ENCODE assay signal across 2 cellular contexts in the genomic region with DNA sequence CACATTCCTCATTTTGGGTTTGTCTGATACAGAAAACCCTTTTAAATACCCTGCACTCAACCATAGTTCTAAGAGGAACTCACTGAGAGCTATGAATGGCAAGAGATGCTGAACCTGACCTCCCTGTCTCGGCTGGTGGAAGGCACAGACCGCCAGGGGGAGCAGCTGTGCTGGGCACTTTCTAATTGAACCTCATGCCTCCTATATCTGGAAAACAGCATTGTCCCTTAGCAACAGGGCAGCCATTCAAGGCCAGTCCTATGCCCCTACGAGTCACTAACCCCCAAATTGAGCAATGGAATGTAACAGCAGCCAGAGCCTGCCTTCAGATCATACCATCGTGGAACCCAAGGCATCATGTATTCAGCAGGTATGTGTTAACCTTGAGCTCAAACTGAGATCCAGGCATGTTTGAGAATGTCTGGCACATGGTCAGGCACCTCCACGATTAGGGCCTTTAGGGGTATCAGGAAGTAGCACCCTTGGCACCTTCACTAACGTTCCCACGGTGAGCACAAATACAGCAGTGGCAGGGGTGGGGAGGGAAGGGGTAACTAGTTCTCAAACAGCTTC.
A peak's percentile ranks its signal among the peaks of the same experiment; 100 is the strongest.
TF ChIP-seq lines count a peak whose summit lies in the region.

No MANE protein-coding gene starts in this region.

TF ChIP-seq in WTC11, 78 proteins besides CTCF, POLR2A, EP300 and RAD21:
- TF ChIP-seq ZBTB43 (CRISPR knock-in tag; IDR thresholded peaks at IDR 0.05) (no peak), GTF2I (CRISPR knock-in tag; conservative IDR thresholded peaks at IDR 0.05) (no peak)
TF ChIP-seq in WTC11: peak in this region for 0.

TF ChIP-seq in HepG2, 621 proteins besides CTCF, POLR2A, EP300 and RAD21 (continues in another document):
- no peak for TF ChIP-seq USF2 (IDR thresholded peaks at IDR 0.05; ENCODE audit: low read depth, low read length)
- no peak for TF ChIP-seq USF2 (CRISPR knock-in tag; IDR thresholded peaks at IDR 0.05; ENCODE audit: borderline replicate concordance)
- no peak for TF ChIP-seq SNRNP70 (IDR thresholded peaks at IDR 0.05; ENCODE audit: low read depth, low read length)
- TF ChIP-seq ZBTB46 (CRISPR knock-in tag; IDR thresholded peaks at IDR 0.05; ENCODE audit: borderline replicate concordance): no peak
- TF ChIP-seq ZNF333 (CRISPR knock-in tag; IDR thresholded peaks at IDR 0.05; ENCODE audit: borderline replicate concordance): no peak
- no peak for TF ChIP-seq FOSL1 (CRISPR knock-in tag; IDR thresholded peaks at IDR 0.05; ENCODE audit: borderline replicate concordance)
- TF ChIP-seq SYNCRIP (IDR thresholded peaks at IDR 0.05; ENCODE audit: insufficient read depth, low read depth, low read length): no peak
- TF ChIP-seq BCL3 (CRISPR knock-in tag; IDR thresholded peaks at IDR 0.05): no peak
- no peak for TF ChIP-seq E2F5 (CRISPR knock-in tag; conservative IDR thresholded peaks at IDR 0.05)
- TF ChIP-seq, protein P1, sequence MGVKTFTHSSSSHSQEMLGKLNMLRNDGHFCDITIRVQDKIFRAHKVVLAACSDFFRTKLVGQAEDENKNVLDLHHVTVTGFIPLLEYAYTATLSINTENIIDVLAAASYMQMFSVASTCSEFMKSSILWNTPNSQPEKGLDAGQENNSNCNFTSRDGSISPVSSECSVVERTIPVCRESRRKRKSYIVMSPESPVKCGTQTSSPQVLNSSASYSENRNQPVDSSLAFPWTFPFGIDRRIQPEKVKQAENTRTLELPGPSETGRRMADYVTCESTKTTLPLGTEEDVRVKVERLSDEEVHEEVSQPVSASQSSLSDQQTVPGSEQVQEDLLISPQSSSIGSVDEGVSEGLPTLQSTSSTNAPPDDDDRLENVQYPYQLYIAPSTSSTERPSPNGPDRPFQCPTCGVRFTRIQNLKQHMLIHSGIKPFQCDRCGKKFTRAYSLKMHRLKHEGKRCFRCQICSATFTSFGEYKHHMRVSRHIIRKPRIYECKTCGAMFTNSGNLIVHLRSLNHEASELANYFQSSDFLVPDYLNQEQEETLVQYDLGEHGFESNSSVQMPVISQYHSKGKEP (CRISPR knock-in tag; IDR thresholded peaks at IDR 0.05): no peak
- TF ChIP-seq DNMT1 (CRISPR knock-in tag; IDR thresholded peaks at IDR 0.05): no peak
- TF ChIP-seq ZC3H4 (CRISPR knock-in tag; IDR thresholded peaks at IDR 0.05; ENCODE audit: borderline replicate concordance): no peak
- TF ChIP-seq, protein P2, sequence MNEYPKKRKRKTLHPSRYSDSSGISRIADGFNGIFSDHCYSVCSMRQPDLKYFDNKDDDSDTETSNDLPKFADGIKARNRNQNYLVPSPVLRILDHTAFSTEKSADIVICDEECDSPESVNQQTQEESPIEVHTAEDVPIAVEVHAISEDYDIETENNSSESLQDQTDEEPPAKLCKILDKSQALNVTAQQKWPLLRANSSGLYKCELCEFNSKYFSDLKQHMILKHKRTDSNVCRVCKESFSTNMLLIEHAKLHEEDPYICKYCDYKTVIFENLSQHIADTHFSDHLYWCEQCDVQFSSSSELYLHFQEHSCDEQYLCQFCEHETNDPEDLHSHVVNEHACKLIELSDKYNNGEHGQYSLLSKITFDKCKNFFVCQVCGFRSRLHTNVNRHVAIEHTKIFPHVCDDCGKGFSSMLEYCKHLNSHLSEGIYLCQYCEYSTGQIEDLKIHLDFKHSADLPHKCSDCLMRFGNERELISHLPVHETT (CRISPR knock-in tag; conservative IDR thresholded peaks at IDR 0.05): no peak
- TF ChIP-seq BORCS8-MEF2B (CRISPR knock-in tag; IDR thresholded peaks at IDR 0.05): no peak
- TF ChIP-seq GATAD2A (CRISPR knock-in tag; IDR thresholded peaks at IDR 0.05): peak; percentile 19; the same call in 1 of the 2 replicates
- peak; percentile 72 for TF ChIP-seq RFX5 (IDR thresholded peaks at IDR 0.05; ENCODE audit: low read depth, low read length)
- no peak for TF ChIP-seq ZNF280D (CRISPR knock-in tag; IDR thresholded peaks at IDR 0.05)
- no peak for TF ChIP-seq KDM5A (IDR thresholded peaks at IDR 0.05; ENCODE audit: borderline replicate concordance, low read length)
- TF ChIP-seq ZFYVE20 (CRISPR knock-in tag; IDR thresholded peaks at IDR 0.05; ENCODE audit: borderline replicate concordance, low read depth): no peak
- no peak for TF ChIP-seq SIN3B (IDR thresholded peaks at IDR 0.05; ENCODE audit: low read length)
- TF ChIP-seq, protein P3, sequence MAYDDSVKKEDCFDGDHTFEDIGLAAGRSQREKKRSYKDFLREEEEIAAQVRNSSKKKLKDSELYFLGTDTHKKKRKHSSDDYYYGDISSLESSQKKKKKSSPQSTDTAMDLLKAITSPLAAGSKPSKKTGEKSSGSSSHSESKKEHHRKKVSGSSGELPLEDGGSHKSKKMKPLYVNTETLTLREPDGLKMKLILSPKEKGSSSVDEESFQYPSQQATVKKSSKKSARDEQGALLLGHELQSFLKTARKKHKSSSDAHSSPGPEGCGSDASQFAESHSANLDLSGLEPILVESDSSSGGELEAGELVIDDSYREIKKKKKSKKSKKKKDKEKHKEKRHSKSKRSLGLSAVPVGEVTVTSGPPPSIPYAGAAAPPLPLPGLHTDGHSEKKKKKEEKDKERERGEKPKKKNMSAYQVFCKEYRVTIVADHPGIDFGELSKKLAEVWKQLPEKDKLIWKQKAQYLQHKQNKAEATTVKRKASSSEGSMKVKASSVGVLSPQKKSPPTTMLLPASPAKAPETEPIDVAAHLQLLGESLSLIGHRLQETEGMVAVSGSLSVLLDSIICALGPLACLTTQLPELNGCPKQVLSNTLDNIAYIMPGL (CRISPR knock-in tag; IDR thresholded peaks at IDR 0.05; ENCODE audit: borderline replicate concordance in 1 of 2, low read depth in 1 of 2): peak in 1 of 2 experiments; percentile 49; a peak in 1 of 4 replicates
- TF ChIP-seq KLF16 (CRISPR knock-in tag; IDR thresholded peaks at IDR 0.05): no peak
- peak; percentile 11; the same call in 1 of the 2 replicates for TF ChIP-seq SAP130 (CRISPR knock-in tag; IDR thresholded peaks at IDR 0.05; ENCODE audit: low read depth)
- TF ChIP-seq, protein P4, sequence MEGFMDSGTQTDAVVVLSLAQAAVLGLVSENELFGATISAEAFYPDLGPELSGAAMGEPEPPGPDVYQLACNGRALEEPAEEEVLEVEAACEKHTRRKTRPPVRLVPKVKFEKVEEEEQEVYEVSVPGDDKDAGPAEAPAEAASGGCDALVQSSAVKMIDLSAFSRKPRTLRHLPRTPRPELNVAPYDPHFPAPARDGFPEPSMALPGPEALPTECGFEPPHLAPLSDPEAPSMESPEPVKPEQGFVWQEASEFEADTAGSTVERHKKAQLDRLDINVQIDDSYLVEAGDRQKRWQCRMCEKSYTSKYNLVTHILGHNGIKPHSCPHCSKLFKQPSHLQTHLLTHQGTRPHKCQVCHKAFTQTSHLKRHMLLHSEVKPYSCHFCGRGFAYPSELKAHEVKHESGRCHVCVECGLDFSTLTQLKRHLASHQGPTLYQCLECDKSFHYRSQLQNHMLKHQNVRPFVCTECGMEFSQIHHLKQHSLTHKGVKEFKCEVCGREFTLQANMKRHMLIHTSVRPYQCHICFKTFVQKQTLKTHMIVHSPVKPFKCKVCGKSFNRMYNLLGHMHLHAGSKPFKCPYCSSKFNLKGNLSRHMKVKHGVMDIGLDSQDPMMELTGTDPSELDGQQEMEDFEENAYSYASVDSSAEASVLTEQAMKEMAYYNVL (CRISPR knock-in tag; IDR thresholded peaks at IDR 0.05; ENCODE audit: borderline replicate concordance): no peak
- no peak for TF ChIP-seq NFKBIZ (CRISPR knock-in tag; IDR thresholded peaks at IDR 0.05)
- TF ChIP-seq KDM6A (CRISPR knock-in tag; IDR thresholded peaks at IDR 0.05; ENCODE audit: low read depth): no peak
- no peak for TF ChIP-seq FOXM1 (CRISPR knock-in tag; IDR thresholded peaks at IDR 0.05)
- TF ChIP-seq ZNF530 (CRISPR knock-in tag; IDR thresholded peaks at IDR 0.05; ENCODE audit: low read depth): no peak
- TF ChIP-seq ZSCAN25 (CRISPR knock-in tag; IDR thresholded peaks at IDR 0.05): peak; percentile 58; the same call in 1 of the 2 replicates
- TF ChIP-seq XRCC5 (optimal IDR thresholded peaks at IDR 0.05; ENCODE audit: low read length): peak; percentile 27
- no peak for TF ChIP-seq ZNF557 (CRISPR knock-in tag; IDR thresholded peaks at IDR 0.05)
- no peak for TF ChIP-seq TAF15 (IDR thresholded peaks at IDR 0.05; ENCODE audit: low read depth, low read length, poor library complexity, severe bottlenecking)
- TF ChIP-seq ZNF777 (CRISPR knock-in tag; IDR thresholded peaks at IDR 0.05): no peak
- TF ChIP-seq ZKSCAN5 (CRISPR knock-in tag; IDR thresholded peaks at IDR 0.05): no peak
- TF ChIP-seq ZNF232 (CRISPR knock-in tag; IDR thresholded peaks at IDR 0.05; ENCODE audit: borderline replicate concordance): no peak
- TF ChIP-seq ZNF180 (CRISPR knock-in tag; IDR thresholded peaks at IDR 0.05; ENCODE audit: borderline replicate concordance, low read depth): no peak
- TF ChIP-seq, protein P5, sequence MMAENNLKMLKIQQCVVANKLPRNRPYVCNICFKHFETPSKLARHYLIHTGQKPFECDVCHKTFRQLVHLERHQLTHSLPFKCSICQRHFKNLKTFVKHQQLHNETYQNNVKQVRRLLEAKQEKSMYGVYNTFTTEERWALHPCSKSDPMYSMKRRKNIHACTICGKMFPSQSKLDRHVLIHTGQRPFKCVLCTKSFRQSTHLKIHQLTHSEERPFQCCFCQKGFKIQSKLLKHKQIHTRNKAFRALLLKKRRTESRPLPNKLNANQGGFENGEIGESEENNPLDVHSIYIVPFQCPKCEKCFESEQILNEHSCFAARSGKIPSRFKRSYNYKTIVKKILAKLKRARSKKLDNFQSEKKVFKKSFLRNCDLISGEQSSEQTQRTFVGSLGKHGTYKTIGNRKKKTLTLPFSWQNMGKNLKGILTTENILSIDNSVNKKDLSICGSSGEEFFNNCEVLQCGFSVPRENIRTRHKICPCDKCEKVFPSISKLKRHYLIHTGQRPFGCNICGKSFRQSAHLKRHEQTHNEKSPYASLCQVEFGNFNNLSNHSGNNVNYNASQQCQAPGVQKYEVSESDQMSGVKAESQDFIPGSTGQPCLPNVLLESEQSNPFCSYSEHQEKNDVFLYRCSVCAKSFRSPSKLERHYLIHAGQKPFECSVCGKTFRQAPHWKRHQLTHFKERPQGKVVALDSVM (CRISPR knock-in tag; IDR thresholded peaks at IDR 0.05): no peak
